1 cellular context compared by ENCODE assay signal in genomic region chr12:32435921-32436710, GRCh38.
TF ChIP-seq lines count a peak whose summit lies in the region.

No MANE protein-coding gene starts in this region.

TF ChIP-seq in HEK293, 187 proteins besides CTCF, POLR2A, EP300 and RAD21 (continued from another document):
- TF ChIP-seq ZBTB8A (tag by site-specific recombination; IDR thresholded peaks at IDR 0.05) (no peak), ZNF510 (tag by site-specific recombination; IDR thresholded peaks at IDR 0.05; ENCODE audit: insufficient replicate concordance) (no peak), ZNF701 (tag by site-specific recombination; IDR thresholded peaks at IDR 0.05) (no peak), ZNF558 (tag by site-specific recombination; IDR thresholded peaks at IDR 0.05) (no peak), ZNF548 (tag by site-specific recombination; IDR thresholded peaks at IDR 0.05) (no peak), ZNF221 (tag by site-specific recombination; IDR thresholded peaks at IDR 0.05; ENCODE audit: borderline replicate concordance) (no peak)
